1 cellular context compared by ENCODE assay signal in the genomic region with DNA sequence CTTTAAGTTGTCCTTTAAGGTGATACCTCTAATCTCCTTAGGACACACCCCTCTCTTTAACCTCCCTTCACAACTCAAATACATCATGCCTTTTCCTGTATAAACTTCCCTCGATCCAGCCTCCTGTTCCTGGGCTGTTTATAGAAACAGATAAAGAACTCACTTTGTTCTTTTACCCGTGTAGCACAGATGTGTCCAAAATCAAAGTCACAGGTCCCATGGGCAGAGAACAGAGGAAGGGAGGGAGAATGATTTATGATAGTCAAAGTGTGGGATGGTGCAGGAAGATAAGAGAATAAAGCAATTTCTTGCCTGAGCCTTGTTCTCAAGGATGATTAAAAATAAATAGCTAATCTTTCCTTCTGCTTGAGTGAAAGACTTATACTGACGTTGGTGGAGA.
TF ChIP-seq lines count a peak whose summit lies in the region.

No MANE protein-coding gene starts in this region.

TF ChIP-seq in HEK293, 187 proteins besides CTCF, POLR2A, EP300 and RAD21 (continued from another document):
- TF ChIP-seq, protein P1, sequence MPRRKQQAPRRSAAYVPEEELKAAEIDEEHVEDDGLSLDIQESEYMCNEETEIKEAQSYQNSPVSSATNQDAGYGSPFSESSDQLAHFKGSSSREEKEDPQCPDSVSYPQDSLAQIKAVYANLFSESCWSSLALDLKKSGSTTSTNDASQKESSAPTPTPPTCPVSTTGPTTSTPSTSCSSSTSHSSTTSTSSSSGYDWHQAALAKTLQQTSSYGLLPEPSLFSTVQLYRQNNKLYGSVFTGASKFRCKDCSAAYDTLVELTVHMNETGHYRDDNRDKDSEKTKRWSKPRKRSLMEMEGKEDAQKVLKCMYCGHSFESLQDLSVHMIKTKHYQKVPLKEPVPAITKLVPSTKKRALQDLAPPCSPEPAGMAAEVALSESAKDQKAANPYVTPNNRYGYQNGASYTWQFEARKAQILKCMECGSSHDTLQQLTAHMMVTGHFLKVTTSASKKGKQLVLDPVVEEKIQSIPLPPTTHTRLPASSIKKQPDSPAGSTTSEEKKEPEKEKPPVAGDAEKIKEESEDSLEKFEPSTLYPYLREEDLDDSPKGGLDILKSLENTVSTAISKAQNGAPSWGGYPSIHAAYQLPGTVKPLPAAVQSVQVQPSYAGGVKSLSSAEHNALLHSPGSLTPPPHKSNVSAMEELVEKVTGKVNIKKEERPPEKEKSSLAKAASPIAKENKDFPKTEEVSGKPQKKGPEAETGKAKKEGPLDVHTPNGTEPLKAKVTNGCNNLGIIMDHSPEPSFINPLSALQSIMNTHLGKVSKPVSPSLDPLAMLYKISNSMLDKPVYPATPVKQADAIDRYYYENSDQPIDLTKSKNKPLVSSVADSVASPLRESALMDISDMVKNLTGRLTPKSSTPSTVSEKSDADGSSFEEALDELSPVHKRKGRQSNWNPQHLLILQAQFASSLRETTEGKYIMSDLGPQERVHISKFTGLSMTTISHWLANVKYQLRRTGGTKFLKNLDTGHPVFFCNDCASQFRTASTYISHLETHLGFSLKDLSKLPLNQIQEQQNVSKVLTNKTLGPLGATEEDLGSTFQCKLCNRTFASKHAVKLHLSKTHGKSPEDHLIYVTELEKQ (tag by site-specific recombination; IDR thresholded peaks at IDR 0.05; ENCODE audit: borderline replicate concordance): no peak
- TF ChIP-seq ZNF585B (tag by site-specific recombination; IDR thresholded peaks at IDR 0.05): no peak
- no peak for TF ChIP-seq ZNF174 (tag by site-specific recombination; IDR thresholded peaks at IDR 0.05)
- TF ChIP-seq, protein P2, sequence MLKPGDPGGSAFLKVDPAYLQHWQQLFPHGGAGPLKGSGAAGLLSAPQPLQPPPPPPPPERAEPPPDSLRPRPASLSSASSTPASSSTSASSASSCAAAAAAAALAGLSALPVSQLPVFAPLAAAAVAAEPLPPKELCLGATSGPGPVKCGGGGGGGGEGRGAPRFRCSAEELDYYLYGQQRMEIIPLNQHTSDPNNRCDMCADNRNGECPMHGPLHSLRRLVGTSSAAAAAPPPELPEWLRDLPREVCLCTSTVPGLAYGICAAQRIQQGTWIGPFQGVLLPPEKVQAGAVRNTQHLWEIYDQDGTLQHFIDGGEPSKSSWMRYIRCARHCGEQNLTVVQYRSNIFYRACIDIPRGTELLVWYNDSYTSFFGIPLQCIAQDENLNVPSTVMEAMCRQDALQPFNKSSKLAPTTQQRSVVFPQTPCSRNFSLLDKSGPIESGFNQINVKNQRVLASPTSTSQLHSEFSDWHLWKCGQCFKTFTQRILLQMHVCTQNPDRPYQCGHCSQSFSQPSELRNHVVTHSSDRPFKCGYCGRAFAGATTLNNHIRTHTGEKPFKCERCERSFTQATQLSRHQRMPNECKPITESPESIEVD (tag by site-specific recombination; IDR thresholded peaks at IDR 0.05): 0 out of 2 replicates have a peak, but pooled peaks have one; percentile 33
- TF ChIP-seq, protein P3, sequence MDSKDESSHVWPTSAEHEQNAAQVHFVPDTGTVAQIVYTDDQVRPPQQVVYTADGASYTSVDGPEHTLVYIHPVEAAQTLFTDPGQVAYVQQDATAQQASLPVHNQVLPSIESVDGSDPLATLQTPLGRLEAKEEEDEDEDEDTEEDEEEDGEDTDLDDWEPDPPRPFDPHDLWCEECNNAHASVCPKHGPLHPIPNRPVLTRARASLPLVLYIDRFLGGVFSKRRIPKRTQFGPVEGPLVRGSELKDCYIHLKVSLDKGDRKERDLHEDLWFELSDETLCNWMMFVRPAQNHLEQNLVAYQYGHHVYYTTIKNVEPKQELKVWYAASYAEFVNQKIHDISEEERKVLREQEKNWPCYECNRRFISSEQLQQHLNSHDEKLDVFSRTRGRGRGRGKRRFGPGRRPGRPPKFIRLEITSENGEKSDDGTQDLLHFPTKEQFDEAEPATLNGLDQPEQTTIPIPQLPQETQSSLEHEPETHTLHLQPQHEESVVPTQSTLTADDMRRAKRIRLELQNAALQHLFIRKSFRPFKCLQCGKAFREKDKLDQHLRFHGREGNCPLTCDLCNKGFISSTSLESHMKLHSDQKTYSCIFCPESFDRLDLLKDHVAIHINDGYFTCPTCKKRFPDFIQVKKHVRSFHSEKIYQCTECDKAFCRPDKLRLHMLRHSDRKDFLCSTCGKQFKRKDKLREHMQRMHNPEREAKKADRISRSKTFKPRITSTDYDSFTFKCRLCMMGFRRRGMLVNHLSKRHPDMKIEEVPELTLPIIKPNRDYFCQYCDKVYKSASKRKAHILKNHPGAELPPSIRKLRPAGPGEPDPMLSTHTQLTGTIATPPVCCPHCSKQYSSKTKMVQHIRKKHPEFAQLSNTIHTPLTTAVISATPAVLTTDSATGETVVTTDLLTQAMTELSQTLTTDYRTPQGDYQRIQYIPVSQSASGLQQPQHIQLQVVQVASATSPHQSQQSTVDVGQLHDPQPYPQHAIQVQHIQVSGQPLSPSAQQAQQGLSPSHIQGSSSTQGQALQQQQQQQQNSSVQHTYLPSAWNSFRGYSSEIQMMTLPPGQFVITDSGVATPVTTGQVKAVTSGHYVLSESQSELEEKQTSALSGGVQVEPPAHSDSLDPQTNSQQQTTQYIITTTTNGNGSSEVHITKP (tag by site-specific recombination; IDR thresholded peaks at IDR 0.05): no peak
- TF ChIP-seq REPIN1 (tag by site-specific recombination; IDR thresholded peaks at IDR 0.05; ENCODE audit: low read depth): no peak
- 0 out of 2 replicates have a peak, but pooled peaks have one; percentile 46 for TF ChIP-seq TRIM28 (IDR thresholded peaks at IDR 0.05; ENCODE audit: borderline replicate concordance, low read length)
- no peak for TF ChIP-seq ZNF610 (tag by site-specific recombination; IDR thresholded peaks at IDR 0.05; ENCODE audit: borderline replicate concordance)
- no peak for TF ChIP-seq ZNF76 (tag by site-specific recombination; IDR thresholded peaks at IDR 0.05; ENCODE audit: borderline replicate concordance, low read depth)
- TF ChIP-seq WT1 (tag by site-specific recombination; IDR thresholded peaks at IDR 0.05): 0 out of 2 replicates have a peak, but pooled peaks have one; percentile 27
- TF ChIP-seq, protein P4, sequence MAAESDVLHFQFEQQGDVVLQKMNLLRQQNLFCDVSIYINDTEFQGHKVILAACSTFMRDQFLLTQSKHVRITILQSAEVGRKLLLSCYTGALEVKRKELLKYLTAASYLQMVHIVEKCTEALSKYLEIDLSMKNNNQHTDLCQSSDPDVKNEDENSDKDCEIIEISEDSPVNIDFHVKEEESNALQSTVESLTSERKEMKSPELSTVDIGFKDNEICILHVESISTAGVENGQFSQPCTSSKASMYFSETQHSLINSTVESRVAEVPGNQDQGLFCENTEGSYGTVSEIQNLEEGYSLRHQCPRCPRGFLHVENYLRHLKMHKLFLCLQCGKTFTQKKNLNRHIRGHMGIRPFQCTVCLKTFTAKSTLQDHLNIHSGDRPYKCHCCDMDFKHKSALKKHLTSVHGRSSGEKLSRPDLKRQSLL (tag by site-specific recombination; IDR thresholded peaks at IDR 0.05): no peak
- no peak for TF ChIP-seq ZNF354C (tag by site-specific recombination; IDR thresholded peaks at IDR 0.05; ENCODE audit: borderline replicate concordance, low read depth)
- TF ChIP-seq, protein P5, sequence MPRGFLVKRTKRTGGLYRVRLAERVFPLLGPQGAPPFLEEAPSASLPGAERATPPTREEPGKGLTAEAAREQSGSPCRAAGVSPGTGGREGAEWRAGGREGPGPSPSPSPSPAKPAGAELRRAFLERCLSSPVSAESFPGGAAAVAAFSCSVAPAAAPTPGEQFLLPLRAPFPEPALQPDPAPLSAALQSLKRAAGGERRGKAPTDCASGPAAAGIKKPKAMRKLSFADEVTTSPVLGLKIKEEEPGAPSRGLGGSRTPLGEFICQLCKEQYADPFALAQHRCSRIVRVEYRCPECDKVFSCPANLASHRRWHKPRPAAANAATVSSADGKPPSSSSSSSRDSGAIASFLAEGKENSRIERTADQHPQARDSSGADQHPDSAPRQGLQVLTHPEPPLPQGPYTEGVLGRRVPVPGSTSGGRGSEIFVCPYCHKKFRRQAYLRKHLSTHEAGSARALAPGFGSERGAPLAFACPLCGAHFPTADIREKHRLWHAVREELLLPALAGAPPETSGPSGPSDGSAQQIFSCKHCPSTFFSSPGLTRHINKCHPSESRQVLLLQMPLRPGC (tag by site-specific recombination; IDR thresholded peaks at IDR 0.05): no peak
- TF ChIP-seq ZNF571 (tag by site-specific recombination; IDR thresholded peaks at IDR 0.05): no peak
- TF ChIP-seq ZNF138 (tag by site-specific recombination; IDR thresholded peaks at IDR 0.05; ENCODE audit: borderline replicate concordance): no peak
